17 cellular contexts compared by ENCODE assay signal in the genomic region with DNA sequence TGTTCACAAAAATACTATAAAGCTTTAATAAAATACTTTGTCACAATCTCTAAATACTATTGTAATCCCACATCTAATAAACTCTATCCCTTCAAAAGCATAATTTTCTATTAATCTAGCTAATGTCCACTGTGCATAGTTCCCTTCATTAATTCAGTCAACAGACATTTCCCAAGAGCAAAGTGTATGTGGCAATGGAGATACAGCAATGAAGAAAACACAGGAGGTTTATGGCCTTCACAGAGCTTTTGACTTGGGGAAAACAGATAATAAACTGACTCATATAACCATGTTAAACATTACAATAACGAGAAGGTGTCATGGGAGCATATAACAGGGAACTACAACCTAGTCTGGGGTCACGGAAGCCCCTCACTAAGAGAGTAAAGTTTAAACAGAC.
DNase-seq lines count a peak whose midpoint lies in the region; ATAC-seq, FAIRE-seq and TF ChIP-seq lines count a peak whose summit lies in the region.
"Had no signal": no experiment of that assay in that cellular context is flagged by ENCODE, and none has a peak within 500 bp of the region (broad histone marks: within the 10 kb centered on the region; RNA-seq: fewer than 3 reads in every experiment).

No MANE protein-coding gene starts in this region.

- DNase-seq in Calu3 (no peak), astrocyte (ENCODE audit: low read depth) (no peak), fibroblast of villous mesenchyme (ENCODE audit: low read depth) (peak; percentile 54), nephron progenitor cell (no peak), NCI-H1105 treated with DMSO at 0.1 percent for 48 hours (lab: John Stamatoyannopoulos, UW) (no peak)
- no peak for DNase-seq in stimulated activated naive CD4-positive, alpha-beta T cell treated with Interleukin-2 at 50 U/mL for 16 hours (lab: John Stamatoyannopoulos, UW)
- DNase-seq: 8988T; CD4-positive, alpha-beta memory T cell; DMS79 treated with DMSO at 0.1 percent for 48 hours; GF-D8; H9 had no signal

- no peak overlapping the region for H3K4me2 ChIP-seq in astrocyte (ENCODE audit: low read length)
- H3K4me2 ChIP-seq: BLaER1 had no signal

- no peaks in the 10 kb centered on the region for H3K36me3 Mint-ChIP-seq in Calu3 (ENCODE audit: insufficient read depth, unreplicated experiment)
- no peaks in the 10 kb centered on the region for H3K36me3 Mint-ChIP-seq in astrocyte (ENCODE audit: low read depth, unreplicated experiment)
- no peaks in the 10 kb centered on the region for H3K36me3 Mint-ChIP-seq in nephron progenitor cell (ENCODE audit: low read depth)
- H3K36me3 Mint-ChIP-seq: CD14-positive monocyte; CD4-positive, alpha-beta memory T cell; IgD-negative memory B cell had no signal

- H2AFZ ChIP-seq in astrocyte (ENCODE audit: low read depth, low read length): no peak overlapping the region

- H3K27ac Mint-ChIP-seq in Calu3 (ENCODE audit: unreplicated experiment) (peak overlapping the region; percentile 11), astrocyte (ENCODE audit: unreplicated experiment) (no peak overlapping the region), nephron progenitor cell (peak overlapping the region; percentile 4)
- H3K27ac Mint-ChIP-seq: CD14-positive monocyte; CD4-positive, alpha-beta memory T cell; H9; IgD-negative memory B cell had no signal

- intact Hi-C loops in Calu3 (cut with micrococcal nuclease; ENCODE audit: unreplicated experiment): no loop called here

- H3K27me3 Mint-ChIP-seq in Calu3 (ENCODE audit: unreplicated experiment): no peaks in the 10 kb centered on the region
- H3K27me3 Mint-ChIP-seq in astrocyte (ENCODE audit: low read depth, unreplicated experiment): no peaks in the 10 kb centered on the region
- H3K27me3 Mint-ChIP-seq in nephron progenitor cell (ENCODE audit: low read depth, poor library complexity): no peaks in the 10 kb centered on the region
- H3K27me3 Mint-ChIP-seq: IgD-negative memory B cell had no signal

- H3K4me3 ChIP-seq in astrocyte (ENCODE audit: insufficient read depth, low read depth, low read length): no peak overlapping the region
- H3K4me3 ChIP-seq in fibroblast of villous mesenchyme (ENCODE audit: low read depth, low read length): no peak overlapping the region
- H3K4me3 ChIP-seq: BLaER1 had no signal

- BruUV-seq in Calu3 (replicated peaks; lab: Mats Ljungman, UMichigan): no TSS peak

- no peak overlapping the region for H3K9ac ChIP-seq in astrocyte (ENCODE audit: low read length)
- H3K9ac ChIP-seq: BLaER1 had no signal

- ATAC-seq in GM21390 (IDR thresholded peaks at IDR 0.05; ENCODE audit: unreplicated experiment): no peak

- peaks cover 72% of the 10 kb centered on the region for H3K79me2 ChIP-seq in astrocyte (ENCODE audit: insufficient read depth, low read length)

- TF ChIP-seq CTCF in Calu3 (IDR thresholded peaks at IDR 0.05; ENCODE audit: unreplicated experiment) (no peak), astrocyte (IDR thresholded peaks at IDR 0.05; ENCODE audit: insufficient read depth, low read depth, low read length) (no peak), fibroblast of villous mesenchyme (IDR thresholded peaks at IDR 0.05; ENCODE audit: insufficient read depth, low read depth, low read length) (no peak), nephron progenitor cell (IDR thresholded peaks at IDR 0.05) (no peak)

- H3K4me3 Mint-ChIP-seq in Calu3 (ENCODE audit: low read depth, unreplicated experiment) (no peak overlapping the region), astrocyte (ENCODE audit: unreplicated experiment) (peak overlapping the region; percentile 12), nephron progenitor cell (no peak overlapping the region)
- H3K4me3 Mint-ChIP-seq: CD14-positive monocyte; CD4-positive, alpha-beta memory T cell; H9; IgD-negative memory B cell had no signal

- no peaks in the 10 kb centered on the region for H3K9me3 ChIP-seq in astrocyte (ENCODE audit: insufficient read depth, low read depth, low read length)

- no peaks in the 10 kb centered on the region for H3K27me3 ChIP-seq in astrocyte (ENCODE audit: insufficient read depth, low read length)
- H3K27me3 ChIP-seq: BLaER1 had no signal

- peaks cover 46% of the 10 kb centered on the region for H4K20me1 ChIP-seq in astrocyte (ENCODE audit: insufficient read depth, low read length)
- H4K20me1 ChIP-seq: BLaER1 had no signal

- no peak for FAIRE-seq in astrocyte (lab: Jason Lieb, UNC)
- FAIRE-seq: H1 had no signal

- H3K36me3 ChIP-seq in astrocyte (ENCODE audit: insufficient read depth, low read length): no peaks in the 10 kb centered on the region
- H3K36me3 ChIP-seq: BLaER1 had no signal

- H3K27ac ChIP-seq in astrocyte (ENCODE audit: low read depth, low read length): no peak overlapping the region
- H3K27ac ChIP-seq: BLaER1, HL-60 had no signal

- H3K4me1 ChIP-seq in astrocyte (ENCODE audit: insufficient read depth, low read length): no peaks in the 10 kb centered on the region
- H3K4me1 ChIP-seq: BLaER1 had no signal

- H3K9me3 Mint-ChIP-seq in Calu3 (ENCODE audit: low read depth, unreplicated experiment) (no peaks in the 10 kb centered on the region), astrocyte (ENCODE audit: unreplicated experiment) (peaks cover 2% of the 10 kb centered on the region), nephron progenitor cell (peaks cover 5% of the 10 kb centered on the region)
- H3K9me3 Mint-ChIP-seq: H9, IgD-negative memory B cell had no signal

- CTCF ChIA-PET in Calu3 (lab: Charles Lee): no interaction called here

- H3K4me1 Mint-ChIP-seq in Calu3 (ENCODE audit: low read depth, unreplicated experiment) (peaks cover 55% of the 10 kb centered on the region), astrocyte (ENCODE audit: low read depth, unreplicated experiment) (peaks cover 13% of the 10 kb centered on the region), nephron progenitor cell (peaks cover 7% of the 10 kb centered on the region)
- H3K4me1 Mint-ChIP-seq: CD14-positive monocyte; CD4-positive, alpha-beta memory T cell; H9 had no signal
